In the genomic region with DNA sequence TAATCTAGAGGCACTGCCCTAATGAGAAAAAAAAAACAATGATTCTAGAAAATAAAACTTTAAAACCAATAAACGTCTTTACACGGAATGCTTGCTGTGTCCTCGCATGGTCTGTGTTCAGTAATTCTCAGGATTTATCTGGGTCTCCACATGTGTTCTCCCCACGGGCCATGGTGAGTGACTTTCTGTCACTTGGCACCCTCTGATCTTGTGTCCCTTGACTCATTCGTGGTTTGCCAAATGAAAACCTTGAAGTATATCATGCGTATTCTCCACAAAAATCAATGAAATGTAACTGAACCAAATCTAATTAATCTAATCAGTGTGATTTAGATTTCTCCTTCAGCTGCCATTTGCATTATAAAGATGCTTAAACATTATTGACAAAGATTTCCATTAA, we compare ENCODE assay signal across 29 cellular contexts. TPM values are rescaled to one million over a fixed set of nuclear protein-coding genes. Genes with fewer than 3 reads are reported as not detected.
DNase-seq lines count a peak whose midpoint lies in the region; ATAC-seq and TF ChIP-seq lines count a peak whose summit lies in the region.
"Had no signal": no experiment of that assay in that cellular context is flagged by ENCODE, and none has a peak within 500 bp of the region (broad histone marks: within the 10 kb centered on the region; RNA-seq: fewer than 3 reads in every experiment).

No MANE protein-coding gene starts in this region.

- H3K27ac Mint-ChIP-seq in activated CD4-positive, alpha-beta T cell treated with anti-CD3 and anti-CD28 coated beads for 36 hours = no peak overlapping the region
- no peak overlapping the region for H3K27ac Mint-ChIP-seq in CD8-positive, alpha-beta T cell
- H3K27ac Mint-ChIP-seq: immature natural killer cell; memory B cell; stimulated activated memory B cell treated with anti-CD40 and anti-IgM and Interleukin-4, amounts not matched to agents 10 μg/mL and 1 μg/mL and 100 μg/mL, for 72 hours; T-helper 17 cell had no signal

- no peak for TF ChIP-seq POLR2A in right lobe of liver (IDR thresholded peaks at IDR 0.05)

- TF ChIP-seq CTCF in KMS-11 (conservative IDR thresholded peaks at IDR 0.05; ENCODE audit: low read depth, low read length) (no peak), right lobe of liver (IDR thresholded peaks at IDR 0.05) (no peak), dorsolateral prefrontal cortex (IDR thresholded peaks at IDR 0.05 in 54 of 56, conservative IDR thresholded peaks at IDR 0.05 in 2 of 56; ENCODE audit: low read depth in 1 of 56, partially characterized antibody in 56 of 56) (no peak)
- TF ChIP-seq CTCF in CD8-positive, alpha-beta T cell (IDR thresholded peaks at IDR 0.05) = no peak

- H3K9me3 ChIP-seq in right lobe of liver = no peaks in the 10 kb centered on the region
- no peaks in the 10 kb centered on the region for H3K9me3 ChIP-seq in CD8-positive, alpha-beta T cell (ENCODE audit: low read length)
- H3K9me3 ChIP-seq: gastroesophageal sphincter, neutrophil, prostate gland, sigmoid colon had no signal

- H3K4me3 ChIP-seq in KMS-11 (IDR thresholded peaks at IDR 0.05; ENCODE audit: insufficient read depth, low read depth, low read length) (no peak overlapping the region), right lobe of liver (no peak overlapping the region), dorsolateral prefrontal cortex (no peak overlapping the region)
- no peak overlapping the region for H3K4me3 ChIP-seq in CD8-positive, alpha-beta T cell (ENCODE audit: low read depth, low read length)
- H3K4me3 ChIP-seq: gastroesophageal sphincter, prostate gland, sigmoid colon had no signal

- no peak for DNase-seq in activated CD4-positive, alpha-beta T cell treated with anti-CD3 and anti-CD28 coated beads for 36 hours
- no peak for DNase-seq in activated CD4-positive, alpha-beta T cell treated with anti-CD3 and anti-CD28 coated beads for 1 hour
- no peak for DNase-seq in right lobe of liver
- no peak for DNase-seq in CD8-positive, alpha-beta T cell
- DNase-seq in SHP77 treated with DMSO at 0.1 percent for 48 hours (lab: John Stamatoyannopoulos, UW) = no peak
- no peak for DNase-seq in dorsolateral prefrontal cortex
- DNase-seq: activated naive CD4-positive, alpha-beta T cell treated with Interleukin-2 at 50 U/mL for 16 hours; activated T-cell treated with anti-CD3 and anti-CD28 coated beads, Interleukin-2, amount 50 U/mL, for 4 hours; brain microvascular endothelial cell; DMS153; hippocampal formation; immature natural killer cell; KBM-7; NCI-H1417 treated with DMSO at 0.1 percent for 48 hours; NCI-H2107; NCI-H748 treated with DMSO at 0.1 percent for 48 hours; sigmoid colon; stimulated activated CD4-positive, alpha-beta T cell treated with anti-CD3 and anti-CD28 coated beads, Interleukin-4, amount 100 ng/mL, for 24 hours; T-helper 17 cell had no signal

- CTCF ChIA-PET in activated CD4-positive, alpha-beta T cell treated with anti-CD3 and anti-CD28 coated beads for 36 hours (lab: Charles Lee) = no interaction called here
- CTCF ChIA-PET in CD8-positive, alpha-beta T cell (lab: Charles Lee) = no interaction called here

- H3K27me3 Mint-ChIP-seq in activated CD4-positive, alpha-beta T cell treated with anti-CD3 and anti-CD28 coated beads for 36 hours = peaks cover 10% of the 10 kb centered on the region
- H3K27me3 Mint-ChIP-seq in CD8-positive, alpha-beta T cell (ENCODE audit: low read depth) = peaks cover 9% of the 10 kb centered on the region

- peak overlapping the region; percentile 94 for H3K27ac ChIP-seq in KMS-11
- peak overlapping the region in 2 of 3 donors; percentile 72 to 77 for H3K27ac ChIP-seq in right lobe of liver
- no peak overlapping the region for H3K27ac ChIP-seq in CD8-positive, alpha-beta T cell (ENCODE audit: low read depth, low read length)
- no peak overlapping the region for H3K27ac ChIP-seq in dorsolateral prefrontal cortex
- H3K27ac ChIP-seq: brain microvascular endothelial cell, gastroesophageal sphincter, neutrophil, prostate gland, RWPE1, sigmoid colon had no signal

- H3K4me1 ChIP-seq in KMS-11 (ENCODE audit: low read depth, poor library complexity, severe bottlenecking) (peaks cover 66% of the 10 kb centered on the region), right lobe of liver (peaks cover 0 to 44% (median 14%) of the 10 kb centered on the region in 4 donors)
- no peaks in the 10 kb centered on the region for H3K4me1 ChIP-seq in CD8-positive, alpha-beta T cell (ENCODE audit: insufficient read depth, low read length)
- H3K4me1 ChIP-seq: gastroesophageal sphincter, prostate gland, sigmoid colon had no signal

- ATAC-seq in activated CD4-positive, alpha-beta T cell treated with anti-CD3 and anti-CD28 coated beads for 36 hours = peak; percentile 39
- ATAC-seq in GM21526 (IDR thresholded peaks at IDR 0.05; ENCODE audit: low FRiP score, unreplicated experiment) (peak; percentile 9), right lobe of liver (no peak)
- no peak for ATAC-seq in CD8-positive, alpha-beta T cell
- ATAC-seq: gastroesophageal sphincter, T-helper 17 cell had no signal

- H3K4me3 Mint-ChIP-seq in activated CD4-positive, alpha-beta T cell treated with anti-CD3 and anti-CD28 coated beads for 36 hours = no peak overlapping the region
- no peak overlapping the region for H3K4me3 Mint-ChIP-seq in CD8-positive, alpha-beta T cell
- H3K4me3 Mint-ChIP-seq: activated T-cell treated with anti-CD3 and anti-CD28 coated beads, Interleukin-2, amount 50 U/mL, for 4 hours; immature natural killer cell; memory B cell; stimulated activated memory B cell treated with anti-CD40 and anti-IgM and Interleukin-4, amounts not matched to agents 10 μg/mL and 1 μg/mL and 100 μg/mL, for 72 hours; T-helper 17 cell had no signal

- H3K4me2 ChIP-seq in KMS-11 = peak overlapping the region; percentile 95

- H4K20me1 ChIP-seq in KMS-11 (ENCODE audit: insufficient read depth) = no peaks in the 10 kb centered on the region

- no peaks in the 10 kb centered on the region for H3K9me3 Mint-ChIP-seq in activated CD4-positive, alpha-beta T cell treated with anti-CD3 and anti-CD28 coated beads for 36 hours (ENCODE audit: low read depth)
- no peaks in the 10 kb centered on the region for H3K9me3 Mint-ChIP-seq in CD8-positive, alpha-beta T cell
- H3K9me3 Mint-ChIP-seq: activated T-cell treated with anti-CD3 and anti-CD28 coated beads, Interleukin-2, amount 50 U/mL, for 4 hours; immature natural killer cell had no signal

- POLR2A ChIA-PET in activated CD4-positive, alpha-beta T cell treated with anti-CD3 and anti-CD28 coated beads for 36 hours (lab: Charles Lee) = no interaction called here
- POLR2A ChIA-PET in CD8-positive, alpha-beta T cell (lab: Charles Lee) = no interaction called here

- 53% methylated on average over 6 of the region's 6 CpGs for WGBS in right lobe of liver (ENCODE audit: insufficient coverage, low coverage, low lambda C conversion rate, missing lambda C conversion rate)

- no peaks in the 10 kb centered on the region for H3K27me3 ChIP-seq in KMS-11 (ENCODE audit: insufficient read depth, low read depth)
- no peaks in the 10 kb centered on the region for H3K27me3 ChIP-seq in right lobe of liver
- no peaks in the 10 kb centered on the region for H3K27me3 ChIP-seq in CD8-positive, alpha-beta T cell (ENCODE audit: insufficient read depth, low read length)
- H3K27me3 ChIP-seq in dorsolateral prefrontal cortex = peaks cover 0 to 92% (median 5%) of the 10 kb centered on the region in 45 donors
- H3K27me3 ChIP-seq: brain microvascular endothelial cell, neutrophil, sigmoid colon had no signal

- H3K36me3 ChIP-seq in KMS-11 (ENCODE audit: insufficient read depth) (0 out of 2 replicates have a peak, but pooled peaks cover 3% of the 10 kb centered on the region), right lobe of liver (no peaks in the 10 kb centered on the region)
- no peaks in the 10 kb centered on the region for H3K36me3 ChIP-seq in CD8-positive, alpha-beta T cell (ENCODE audit: insufficient read depth, low read length)
- H3K36me3 ChIP-seq: brain microvascular endothelial cell, gastroesophageal sphincter, neutrophil, prostate gland had no signal

- no peaks in the 10 kb centered on the region for H3K36me3 Mint-ChIP-seq in activated CD4-positive, alpha-beta T cell treated with anti-CD3 and anti-CD28 coated beads for 36 hours (ENCODE audit: low read depth)
- no peaks in the 10 kb centered on the region for H3K36me3 Mint-ChIP-seq in CD8-positive, alpha-beta T cell
- H3K36me3 Mint-ChIP-seq: immature natural killer cell; memory B cell; stimulated activated memory B cell treated with anti-CD40 and anti-IgM and Interleukin-4, amounts not matched to agents 10 μg/mL and 1 μg/mL and 100 μg/mL, for 72 hours had no signal

- peaks cover 20% of the 10 kb centered on the region; the same call in 1 of the 2 replicates for H3K79me2 ChIP-seq in KMS-11 (ENCODE audit: insufficient read depth, low read depth)

- peaks cover 21% of the 10 kb centered on the region for H3K4me1 Mint-ChIP-seq in activated CD4-positive, alpha-beta T cell treated with anti-CD3 and anti-CD28 coated beads for 36 hours
- H3K4me1 Mint-ChIP-seq in CD8-positive, alpha-beta T cell (ENCODE audit: low read depth) = no peaks in the 10 kb centered on the region
- H3K4me1 Mint-ChIP-seq: immature natural killer cell, T-helper 17 cell had no signal

- intact Hi-C loops in activated CD4-positive, alpha-beta T cell treated with anti-CD3 and anti-CD28 coated beads for 36 hours (cut with DNase I, micrococcal nuclease) = loop anchor here in 1 of 2 experiments (2.0 kb wide), 2 partner anchors 118 to 332 kb away; partner anchors contain the start of gene MED10
- intact Hi-C loops in right lobe of liver (cut with DNase I) (no loop called here), dorsolateral prefrontal cortex (cut with DNase I) (no loop called here)
- intact Hi-C loops in CD8-positive, alpha-beta T cell (cut with DNase I, micrococcal nuclease) = no loop called here

- H3K9ac ChIP-seq in KMS-11 = peak overlapping the region; percentile 49; the same call in 1 of the 2 replicates

- no peak overlapping the region for H2AFZ ChIP-seq in KMS-11 (ENCODE audit: low read depth)

RNA-seq across cellular contexts. Expression of gene UBE2QL1, which starts 48.0 kb away (rescaled TPM):
- total RNA-seq in activated CD4-positive, alpha-beta T cell treated with anti-CD3 and anti-CD28 coated beads for 36 hours = not detected
- total RNA-seq in right lobe of liver (under 1 TPM; 0.20 to 0.74 (median 0.54) TPM), dorsolateral prefrontal cortex (10 to 100 TPM; 17.1 to 82.0 (median 54.8) TPM)
- total RNA-seq in CD8-positive, alpha-beta T cell = under 1 TPM; 0.31 to 0.35 TPM
- total RNA-seq: activated CD8-positive, alpha-beta memory T cell treated with anti-CD3 and anti-CD28 coated beads for 36 hours; activated T-cell treated with anti-CD3 and anti-CD28 coated beads, Interleukin-2, amount 50 U/mL, for 4 hours; fibroblast of lung had no signal

Comparison
In these comparisons a context has a peak if more than half of its experiments do, and no peak if none do; other contexts are left out.
1. ATAC-seq: peak in activated CD4-positive, alpha-beta T cell treated with anti-CD3 and anti-CD28 coated beads for 36 hours (single experiment) and GM21526 (single experiment); none in right lobe of liver (0 of 4) and CD8-positive, alpha-beta T cell (single experiment).
2. H3K27ac ChIP-seq: peak in KMS-11 (single experiment) and right lobe of liver (2 of 3); none in CD8-positive, alpha-beta T cell (single experiment) and dorsolateral prefrontal cortex (0 of 59).
3. RNA of gene UBE2QL1, which starts 48.0 kb away (total RNA-seq): 17.1 to 82.0 TPM in dorsolateral prefrontal cortex; 0.20 to 0.74 TPM in right lobe of liver, 0.31 to 0.35 TPM in CD8-positive, alpha-beta T cell and not detected in activated CD4-positive, alpha-beta T cell treated with anti-CD3 and anti-CD28 coated beads for 36 hours; every median in the first group is over 10 times any median in the second.